Comparison of ENCODE assay signal across 8 cellular contexts in the genomic region with DNA sequence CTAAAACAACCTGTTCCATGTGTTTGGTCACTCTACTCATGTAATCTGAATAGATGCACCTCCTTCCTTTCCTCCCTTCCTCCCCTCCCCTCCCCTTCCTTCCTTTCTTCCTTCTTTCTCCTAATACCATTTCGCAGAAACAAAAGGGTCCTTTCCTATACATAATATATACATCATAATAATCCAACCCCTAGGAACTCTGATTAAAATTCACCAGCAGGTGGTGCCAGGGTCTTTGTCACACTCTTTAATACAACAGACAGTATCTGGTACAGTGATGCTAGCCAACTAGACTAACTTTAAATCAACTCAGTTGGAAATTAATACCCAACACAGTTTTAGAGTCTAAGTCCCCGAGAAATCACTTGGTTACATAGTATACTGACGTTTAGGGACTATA. TPM values are rescaled to one million over a fixed set of nuclear protein-coding genes. Genes with fewer than 3 reads are reported as not detected.
DNase-seq lines count a peak whose midpoint lies in the region; ATAC-seq, FAIRE-seq and TF ChIP-seq lines count a peak whose summit lies in the region.

No MANE protein-coding gene starts in this region.

- peak; percentile 45 for DNase-seq in ACHN
- peak; percentile 87 for DNase-seq in NAMALWA (ENCODE audit: low spot score)
- peak in 4 of 5 donors; percentile 18 to 55 (median 48) for DNase-seq in T-helper 1 cell
- DNase-seq in cardiac fibroblast (ENCODE audit: low read depth in 2 of 2), result peak; percentile 61 to 73
- DNase-seq in right lobe of liver, result no peak
- peak; percentile 76 for DNase-seq in superior temporal gyrus (ENCODE audit: extremely low spot score)
- DNase-seq in GM19239 (ENCODE audit: insufficient read length, low spot score), result no peak

- peaks cover 0 to 32% (median 4%) of the 10 kb centered on the region in 4 donors for H3K36me3 ChIP-seq in right lobe of liver

- in situ Hi-C loops in ACHN (cut with HindIII; ENCODE audit: low pct_ligation_motif_present, low pct_unique_long_range_greater_than_20kb, low sequenced_read_pairs), result no loop called here

- H3K27ac ChIP-seq in right lobe of liver, result no peak overlapping the region

- no peak for FAIRE-seq in GM19239 (lab: Jason Lieb, UNC)

- TF ChIP-seq CTCF in GM12872 (IDR thresholded peaks at IDR 0.05; ENCODE audit: insufficient read depth, low read depth, low read length) (peak; percentile 43; the same call in 2 of the 3 replicates), cardiac fibroblast (IDR thresholded peaks at IDR 0.05; ENCODE audit: low read depth, low read length) (peak; percentile 40), right lobe of liver (IDR thresholded peaks at IDR 0.05) (peak; percentile 42 to 66 (median 50))

- H3K9me3 ChIP-seq in right lobe of liver, result no peaks in the 10 kb centered on the region

- TF ChIP-seq POLR2A in right lobe of liver (IDR thresholded peaks at IDR 0.05), result no peak

- H3K4me3 ChIP-seq in cardiac fibroblast (replicated peaks in 1 of 2; ENCODE audit: low read depth in 2 of 2, low read length in 2 of 2) (no peak overlapping the region), right lobe of liver (no peak overlapping the region)

- no peaks in the 10 kb centered on the region for H3K27me3 ChIP-seq in right lobe of liver

- ATAC-seq in right lobe of liver, result peak; percentile 77 to 84 (median 80)

- 57% methylated on average over 3 of the region's 3 CpGs for WGBS in right lobe of liver (ENCODE audit: insufficient coverage, low coverage, low lambda C conversion rate, missing lambda C conversion rate)

- no peaks in the 10 kb centered on the region for H3K4me1 ChIP-seq in right lobe of liver

- intact Hi-C loops in right lobe of liver (cut with DNase I), result no loop called here

RNA-seq across cellular contexts. Expression of a gene that starts 41.8 kb away (rescaled TPM):
- total RNA-seq in right lobe of liver, result 1 to 10 TPM; 3.6 to 9.2 (median 5.8) TPM

Comparison
In these comparisons a context has a peak if more than half of its experiments do, and no peak if none do; other contexts are left out.
1. DNase-seq: peak in ACHN (single experiment), NAMALWA (single experiment), T-helper 1 cell (4 of 5), cardiac fibroblast (2 of 2) and superior temporal gyrus (single experiment); none in right lobe of liver (0 of 3) and GM19239 (single experiment).
2. Peak in every context shown above with its lines, with median percentiles within 50 percentile points of each other: CTCF ChIP-seq.